ENCODE assay signal across 8 cellular contexts in genomic region chr10:100653957-100654834, GRCh38.
DNase-seq lines count a peak whose midpoint lies in the region; ATAC-seq and TF ChIP-seq lines count a peak whose summit lies in the region.

No MANE protein-coding gene starts in this region.

- no peak overlapping the region for H2BK120ac ChIP-seq in trophoblast cell (ENCODE audit: insufficient read depth, low read length, poor library complexity)

- dilution Hi-C loops in mammary epithelial cell (cut with HindIII; ENCODE audit: low sequenced_read_pairs) = no loop called here

- H3K9me3 ChIP-seq in Peyer's patch (no peaks in the 10 kb centered on the region), mammary epithelial cell (replicated peaks; ENCODE audit: insufficient read depth, low read length) (no peaks in the 10 kb centered on the region), trophoblast cell (ENCODE audit: insufficient read depth, low read depth, low read length) (peaks cover 12% of the 10 kb centered on the region), vagina (no peaks in the 10 kb centered on the region)

- H3K27me3 ChIP-seq in Peyer's patch (peaks cover 0 to 62% of the 10 kb centered on the region in 2 donors), mammary epithelial cell (ENCODE audit: insufficient read depth, low read length) (peaks cover 49% of the 10 kb centered on the region), trophoblast cell (ENCODE audit: insufficient read depth, low read length) (peaks cover 60% of the 10 kb centered on the region), vagina (peaks cover 21% of the 10 kb centered on the region)

- in situ Hi-C loops in mammary epithelial cell (cut with MboI; ENCODE audit: low sequenced_read_pairs in 2 of 2) = no loop called here

- no peak overlapping the region for H2BK5ac ChIP-seq in trophoblast cell (ENCODE audit: low read depth, low read length, poor library complexity)

- H2AFZ ChIP-seq in mammary epithelial cell (ENCODE audit: low read depth, low read length) (no peak overlapping the region), trophoblast cell (ENCODE audit: insufficient read depth, low read length, poor library complexity) (no peak overlapping the region)

- no peak overlapping the region for H3K14ac ChIP-seq in trophoblast cell (ENCODE audit: low read length)

- 25% methylated on average over 7 of the region's 64 CpGs for WGBS in mammary epithelial cell (ENCODE audit: low coverage, missing lambda C conversion rate)
- WGBS in trophoblast cell (ENCODE audit: extremely low coverage, insufficient coverage, insufficient read length) = no CpG with 5 or more reads among the region's 64 CpGs

- TF ChIP-seq CTCF in Peyer's patch (IDR thresholded peaks at IDR 0.05) = no peak
- no peak for TF ChIP-seq CTCF in mammary epithelial cell (conservative IDR thresholded peaks at IDR 0.05 in 1 of 2, IDR thresholded peaks at IDR 0.05 in 1 of 2; ENCODE audit: extremely low read depth in 1 of 2, insufficient read depth in 1 of 2, low read depth in 1 of 2, low read length in 2 of 2)
- no peak for TF ChIP-seq CTCF in vagina (IDR thresholded peaks at IDR 0.05)

- no peaks in the 10 kb centered on the region for H4K20me1 ChIP-seq in mammary epithelial cell (ENCODE audit: insufficient read depth, low read length)

- H3K4me2 ChIP-seq in mammary epithelial cell (ENCODE audit: insufficient read depth, low read depth, low read length) (peak overlapping the region; percentile 20), trophoblast cell (ENCODE audit: low read length) (peak overlapping the region; percentile 18)

- no peak for TF ChIP-seq POLR2A in Peyer's patch (IDR thresholded peaks at IDR 0.05)
- no peak for TF ChIP-seq POLR2A in vagina (IDR thresholded peaks at IDR 0.05)

- peak overlapping the region in 3 of 4 donors; percentile 33 to 43 (median 38) for H3K4me3 ChIP-seq in Peyer's patch
- H3K4me3 ChIP-seq in mammary epithelial cell (replicated peaks in 1 of 3; ENCODE audit: insufficient read depth in 1 of 3, low read depth in 2 of 3, low read length in 3 of 3) = no peak overlapping the region
- H3K4me3 ChIP-seq in trophoblast cell (ENCODE audit: low read depth, low read length) = no peak overlapping the region
- peak overlapping the region in 1 of 2 donors; percentile 37 for H3K4me3 ChIP-seq in vagina

- H3K9ac ChIP-seq in mammary epithelial cell (ENCODE audit: insufficient read depth, low read length) (no peak overlapping the region), trophoblast cell (ENCODE audit: low read length) (no peak overlapping the region)

- H2AK5ac ChIP-seq in trophoblast cell (ENCODE audit: low read length) = no peak overlapping the region

- no peaks in the 10 kb centered on the region for H3K79me1 ChIP-seq in trophoblast cell (ENCODE audit: low read length)

- H4K12ac ChIP-seq in trophoblast cell (ENCODE audit: low read depth, low read length) = no peak overlapping the region

- intact Hi-C loops in mammary epithelial cell (cut with micrococcal nuclease) (no loop called here), vagina (cut with DNase I) (no loop called here)

- no peak overlapping the region for H3K4ac ChIP-seq in trophoblast cell (ENCODE audit: low read depth, low read length)

- DNase-seq in EL = peak; percentile 15
- DNase-seq in Peyer's patch = no peak
- DNase-seq in mammary epithelial cell = no peak
- no peak for DNase-seq in trophoblast cell
- no peak for DNase-seq in vagina (ENCODE audit: extremely low spot score in 2 of 2)
- no peak for DNase-seq in amniotic stem cell (lab: John Stamatoyannopoulos, UW)

- peaks cover 0 to 35% (median 13%) of the 10 kb centered on the region in 4 donors for H3K4me1 ChIP-seq in Peyer's patch
- H3K4me1 ChIP-seq in mammary epithelial cell (ENCODE audit: insufficient read depth, low read length) = peaks cover 10% of the 10 kb centered on the region
- H3K4me1 ChIP-seq in trophoblast cell (ENCODE audit: control insufficient read depth in 1 of 2, insufficient read depth in 2 of 2, low read length in 2 of 2) = peaks cover 2% of the 10 kb centered on the region in 2 experiments
- peaks cover 27% of the 10 kb centered on the region for H3K4me1 ChIP-seq in vagina

- H3K27ac ChIP-seq in Peyer's patch = no peak overlapping the region
- no peak overlapping the region for H3K27ac ChIP-seq in mammary epithelial cell (ENCODE audit: insufficient read depth, low read depth, low read length)
- no peak overlapping the region for H3K27ac ChIP-seq in trophoblast cell (ENCODE audit: low read depth, low read length)
- H3K27ac ChIP-seq in vagina = no peak overlapping the region

- no peak overlapping the region for H3K18ac ChIP-seq in trophoblast cell (ENCODE audit: low read length)

- no peak overlapping the region for H2BK12ac ChIP-seq in trophoblast cell (ENCODE audit: low read length)

- no TSS peak for BruUV-seq in mammary epithelial cell (replicated peaks; lab: Mats Ljungman, UMichigan)

- H3K36me3 ChIP-seq in Peyer's patch (no peaks in the 10 kb centered on the region), mammary epithelial cell (ENCODE audit: insufficient read depth, low read length) (no peaks in the 10 kb centered on the region), trophoblast cell (ENCODE audit: control insufficient read depth in 1 of 2, insufficient read depth in 2 of 2, low read length in 2 of 2) (no peaks in the 10 kb centered on the region), vagina (no peaks in the 10 kb centered on the region)

- H3K79me2 ChIP-seq in mammary epithelial cell (ENCODE audit: insufficient read depth, low read length) (no peaks in the 10 kb centered on the region), trophoblast cell (ENCODE audit: control insufficient read depth, insufficient read depth, low read length, poor library complexity) (no peaks in the 10 kb centered on the region)

- no peak for ATAC-seq in HG03354 (IDR thresholded peaks at IDR 0.05; ENCODE audit: poor library complexity, severe bottlenecking, unreplicated experiment)
- ATAC-seq in HG03342 (IDR thresholded peaks at IDR 0.05; ENCODE audit: unreplicated experiment) = no peak

- H3K23ac ChIP-seq in trophoblast cell (ENCODE audit: low read length) = no peak overlapping the region

- no peak overlapping the region for H4K91ac ChIP-seq in trophoblast cell (ENCODE audit: low read depth, low read length)

- CTCF ChIA-PET in mammary epithelial cell (lab: Charles Lee; ENCODE audit: low non-redundant PET) = interaction anchor here (0.7 kb wide), 1 partner anchor 135 kb away, joined by 4 read pairs; no protein-coding TSS in a partner anchor

- H4K8ac ChIP-seq in trophoblast cell (ENCODE audit: low read depth, low read length) = no peak overlapping the region

Comparison
In these comparisons a context has a peak if more than half of its experiments do, and no peak if none do; other contexts are left out.
1. H3K4me3 ChIP-seq: peak in Peyer's patch (3 of 4); none in mammary epithelial cell (0 of 3) and trophoblast cell (single experiment).